Comparison of ENCODE assay signal across 16 cellular contexts in genomic region chr16:72894291-72895151, GRCh38.
DNase-seq lines count a peak whose midpoint lies in the region; ATAC-seq, FAIRE-seq and TF ChIP-seq lines count a peak whose summit lies in the region.
"Had no signal": no experiment of that assay in that cellular context is flagged by ENCODE, and none has a peak within 500 bp of the region (broad histone marks: within the 10 kb centered on the region; RNA-seq: fewer than 3 reads in every experiment).

No MANE protein-coding gene starts in this region.

- no peak overlapping the region for H2AFZ ChIP-seq in mesenchymal stem cell (ENCODE audit: low read depth, low read length)

- H2BK120ac ChIP-seq in mesenchymal stem cell (ENCODE audit: low read depth, low read length), result no peak overlapping the region

- no peak overlapping the region for H2BK15ac ChIP-seq in mesenchymal stem cell (ENCODE audit: low read depth, poor library complexity, severe bottlenecking)

- H3K14ac ChIP-seq in mesenchymal stem cell (ENCODE audit: low read length in 2 of 2), result no peak overlapping the region

- 70% methylated on average over 12 of the region's 18 CpGs for WGBS in mesenchymal stem cell
- WGBS in thyroid gland, 2 donors, result 25 to 34% methylated on average over 18 of the region's 18 CpGs

- no peak for TF ChIP-seq POLR2A in thyroid gland (IDR thresholded peaks at IDR 0.05)
- TF ChIP-seq POLR2A in H54 (IDR thresholded peaks at IDR 0.05; ENCODE audit: low read depth, low read length), result no peak

- H2AK5ac ChIP-seq in mesenchymal stem cell (ENCODE audit: low read length, severe bottlenecking), result no peak overlapping the region

- no peak for ATAC-seq in natural killer cell treated with Interleukin-12 subunit alpha and Interleukin-12 subunit beta and Interleukin-15 and Interleukin-18, amount 100 ng/mL, for 72 hours
- ATAC-seq: left colon had no signal

- no peaks in the 10 kb centered on the region for H3K27me3 Mint-ChIP-seq in natural killer cell treated with Interleukin-12 subunit alpha and Interleukin-12 subunit beta and Interleukin-15 and Interleukin-18, amount 100 ng/mL, for 72 hours
- H3K27me3 Mint-ChIP-seq: IgD-negative memory B cell had no signal

- H3K4me1 ChIP-seq in mesenchymal stem cell (ENCODE audit: control insufficient read depth, insufficient read depth, low read depth, low read length), result no peaks in the 10 kb centered on the region
- H3K4me1 ChIP-seq in thyroid gland, result peaks cover 18 to 30% of the 10 kb centered on the region in 2 donors
- H3K4me1 ChIP-seq: colonic mucosa, pancreas had no signal

- no peak overlapping the region for H2BK5ac ChIP-seq in mesenchymal stem cell (ENCODE audit: low read depth, low read length, poor library complexity, severe bottlenecking)

- H3K4ac ChIP-seq in mesenchymal stem cell (ENCODE audit: low read depth in 1 of 2, low read length in 2 of 2), result no peak overlapping the region

- peak overlapping the region in 1 of 2 experiments; percentile 15 for H2BK12ac ChIP-seq in mesenchymal stem cell (ENCODE audit: low read length in 2 of 2)

- FAIRE-seq in endometrium (lab: Jason Lieb, UNC) (peak; percentile 62), H54 (lab: Jason Lieb, UNC) (no peak)
- FAIRE-seq: frontal cortex, pancreas had no signal

- H3K27ac Mint-ChIP-seq in natural killer cell treated with Interleukin-12 subunit alpha and Interleukin-12 subunit beta and Interleukin-15 and Interleukin-18, amount 100 ng/mL, for 72 hours, result no peak overlapping the region
- H3K27ac Mint-ChIP-seq: IgD-negative memory B cell had no signal

- H3K79me1 ChIP-seq in mesenchymal stem cell (replicated peaks; ENCODE audit: low read length, poor library complexity, severe bottlenecking), result peaks cover 19% of the 10 kb centered on the region

- no peak overlapping the region for H3K4me3 Mint-ChIP-seq in natural killer cell treated with Interleukin-12 subunit alpha and Interleukin-12 subunit beta and Interleukin-15 and Interleukin-18, amount 100 ng/mL, for 72 hours
- H3K4me3 Mint-ChIP-seq: IgD-negative memory B cell had no signal

- no peaks in the 10 kb centered on the region for H3K9me3 Mint-ChIP-seq in natural killer cell treated with Interleukin-12 subunit alpha and Interleukin-12 subunit beta and Interleukin-15 and Interleukin-18, amount 100 ng/mL, for 72 hours

- intact Hi-C loops in thyroid gland (cut with DNase I), result no loop called here

- no peak for TF ChIP-seq CTCF in thyroid gland (IDR thresholded peaks at IDR 0.05)

- H3K9me3 ChIP-seq in mesenchymal stem cell (ENCODE audit: control insufficient read depth, low read length), result no peaks in the 10 kb centered on the region
- H3K9me3 ChIP-seq in thyroid gland, result no peaks in the 10 kb centered on the region
- H3K9me3 ChIP-seq: colonic mucosa, pancreas had no signal

- H3K36me3 Mint-ChIP-seq in natural killer cell treated with Interleukin-12 subunit alpha and Interleukin-12 subunit beta and Interleukin-15 and Interleukin-18, amount 100 ng/mL, for 72 hours, result no peaks in the 10 kb centered on the region

- no peak overlapping the region for H4K91ac ChIP-seq in mesenchymal stem cell (ENCODE audit: low read length)

- H3K18ac ChIP-seq in mesenchymal stem cell (ENCODE audit: low read depth in 1 of 2, low read length in 2 of 2), result no peak overlapping the region

- H3K4me3 ChIP-seq in mesenchymal stem cell (ENCODE audit: insufficient read depth in 1 of 2, low read depth in 1 of 2, low read length in 2 of 2), result no peak overlapping the region
- H3K4me3 ChIP-seq in thyroid gland (replicated peaks in 1 of 3), result no peak overlapping the region
- H3K4me3 ChIP-seq: colonic mucosa, pancreas had no signal

- peaks cover 4% of the 10 kb centered on the region in 2 experiments for H3K36me3 ChIP-seq in mesenchymal stem cell (ENCODE audit: control insufficient read depth in 1 of 2, insufficient read depth in 2 of 2, low read depth in 1 of 2, low read length in 2 of 2)
- H3K36me3 ChIP-seq in thyroid gland, result peaks cover 0 to 2% of the 10 kb centered on the region in 2 donors
- H3K36me3 ChIP-seq: colonic mucosa, pancreas had no signal

- H3K27ac ChIP-seq in mesenchymal stem cell (ENCODE audit: low read length, poor library complexity, severe bottlenecking) (no peak overlapping the region), thyroid gland (peak overlapping the region; percentile 78 to 91 (median 88))
- H3K27ac ChIP-seq: colonic mucosa, pancreas had no signal

- no peaks in the 10 kb centered on the region for H3K27me3 ChIP-seq in mesenchymal stem cell (ENCODE audit: control insufficient read depth in 1 of 2, insufficient read depth in 1 of 2, low read length in 2 of 2)
- no peaks in the 10 kb centered on the region for H3K27me3 ChIP-seq in thyroid gland
- H3K27me3 ChIP-seq: colonic mucosa, pancreas had no signal

- H3K4me1 Mint-ChIP-seq in natural killer cell treated with Interleukin-12 subunit alpha and Interleukin-12 subunit beta and Interleukin-15 and Interleukin-18, amount 100 ng/mL, for 72 hours (ENCODE audit: low read depth in 2 of 2), result peaks cover 0 to 2% of the 10 kb centered on the region in 2 donors

- no peak overlapping the region for H4K8ac ChIP-seq in mesenchymal stem cell (ENCODE audit: low read length)

- H3K23ac ChIP-seq in mesenchymal stem cell (ENCODE audit: low read length in 2 of 2), result no peak overlapping the region

- H3K9ac ChIP-seq in mesenchymal stem cell (ENCODE audit: low read length), result peak overlapping the region; percentile 58

- no peak overlapping the region for H3K4me2 ChIP-seq in mesenchymal stem cell (ENCODE audit: low read length, poor library complexity, severe bottlenecking)

- DNase-seq in NCI-H1694 treated with DMSO at 0.1 percent for 48 hours (lab: John Stamatoyannopoulos, UW), result peak; percentile 3
- DNase-seq in mesenchymal stem cell, result no peak
- peak; percentile 89 to 90 for DNase-seq in thyroid gland
- DNase-seq in natural killer cell treated with Interleukin-12 subunit alpha and Interleukin-12 subunit beta and Interleukin-15 and Interleukin-18, amount 100 ng/mL, for 72 hours (ENCODE audit: low spot score), result no peak
- DNase-seq in NCI-H82 (lab: John Stamatoyannopoulos, UW), result no peak
- no peak for DNase-seq in H54 (ENCODE audit: insufficient read length, low spot score)
- DNase-seq: activated CD4-positive, alpha-beta T cell treated with anti-CD3 and anti-CD28 coated beads, Interleukin-2, amount 50 U/mL, for 48 hours; activated effector memory CD4-positive, alpha-beta T cell treated with anti-CD3 and anti-CD28 coated beads, Interleukin-2, amount 50 U/mL, for 16 hours; Calu3; colonic mucosa; left colon; NCI-H2029; pancreas had no signal

Comparison
In these comparisons a context has a peak if more than half of its experiments do, and no peak if none do; other contexts are left out.
1. DNase-seq: peak in NCI-H1694 treated with DMSO at 0.1 percent for 48 hours (single experiment) and thyroid gland (2 of 2); none in mesenchymal stem cell (single experiment), natural killer cell treated with Interleukin-12 subunit alpha and Interleukin-12 subunit beta and Interleukin-15 and Interleukin-18, amount 100 ng/mL, for 72 hours (single experiment), NCI-H82 (single experiment) and H54 (single experiment).